8 cellular contexts compared by ENCODE assay signal in the genomic region with DNA sequence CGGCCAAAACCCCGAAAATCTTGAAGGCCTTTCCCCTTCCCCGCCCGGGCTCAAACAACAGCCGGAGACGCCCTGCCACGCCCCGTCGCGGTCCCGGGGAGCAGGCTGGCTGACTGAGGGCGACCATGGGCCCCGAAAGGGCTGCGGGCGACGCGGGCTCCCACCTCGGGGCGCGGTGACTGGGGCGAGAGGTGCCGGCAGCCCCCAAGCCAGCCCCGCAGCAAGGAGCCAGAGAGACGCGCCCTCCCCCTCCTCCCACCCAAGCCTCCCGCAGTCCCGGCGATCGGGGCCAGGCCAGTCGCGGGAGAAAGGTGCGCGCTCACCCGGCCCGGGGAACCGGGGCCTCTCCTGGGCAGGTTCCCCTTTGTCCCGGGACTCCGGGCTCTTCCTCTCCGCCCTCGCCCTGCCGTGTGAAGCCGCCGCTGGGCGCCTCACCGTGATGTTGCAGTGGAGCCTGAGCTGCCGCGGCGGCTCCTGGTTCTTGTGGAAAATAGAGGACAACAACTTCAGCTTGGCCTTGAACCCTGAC. TPM values are rescaled to one million over a fixed set of nuclear protein-coding genes. Genes with fewer than 3 reads are reported as not detected.
DNase-seq lines count a peak whose midpoint lies in the region; ATAC-seq, FAIRE-seq and TF ChIP-seq lines count a peak whose summit lies in the region.

No MANE protein-coding gene starts in this region.

- POLR2A ChIA-PET in HepG2 (lab: Yijun Ruan, JAX), result interaction anchor here (0.8 to 2.0 kb wide), 7 partner anchors 9 to 342 kb away, joined by 3 to 10 read pairs (median 5); partner anchors contain the start of genes SEC11A and ZSCAN2

- H3K79me2 ChIP-seq in DND-41 (ENCODE audit: insufficient read depth, low read length), result peaks cover 6% of the 10 kb centered on the region; the same call in 1 of the 2 replicates
- no peaks in the 10 kb centered on the region for H3K79me2 ChIP-seq in HepG2 (ENCODE audit: insufficient read depth, low read length)

- H3K27ac ChIP-seq in DND-41 (ENCODE audit: low read length) (peak overlapping the region; percentile 79), cingulate gyrus (ENCODE audit: low read depth, low read length) (peak overlapping the region; percentile 39), HepG2 (ENCODE audit: extremely low read length, insufficient read depth, low read length) (peak overlapping the region; percentile 91)

- TF ChIP-seq EP300 in HepG2 (IDR thresholded peaks at IDR 0.05; ENCODE audit: low read depth in 2 of 2, low read length in 2 of 2) (no peak), HepG2 (CRISPR knock-in tag; IDR thresholded peaks at IDR 0.05; ENCODE audit: borderline replicate concordance) (no peak)

- peak in 1 of 2 experiments; percentile 32; a peak in 2 of 4 replicates for TF ChIP-seq POLR2A in HepG2 (IDR thresholded peaks at IDR 0.05; ENCODE audit: insufficient read depth in 1 of 2, low read depth in 2 of 2, low read length in 2 of 2)

- intact Hi-C loops in HepG2 (cut with micrococcal nuclease; ENCODE audit: unreplicated experiment), result no loop called here

- no peak for TF ChIP-seq RAD21 in HepG2 (CRISPR knock-in tag; IDR thresholded peaks at IDR 0.05)

- TF ChIP-seq CTCF in DND-41 (IDR thresholded peaks at IDR 0.05; ENCODE audit: borderline replicate concordance, extremely low read depth, low read length, poor library complexity, severe bottlenecking) (no peak), HepG2 (CRISPR knock-in tag; IDR thresholded peaks at IDR 0.05) (no peak)

- H3K9me3 ChIP-seq in DND-41 (ENCODE audit: insufficient read depth, low read length, severe bottlenecking) (no peaks in the 10 kb centered on the region), HepG2 (ENCODE audit: low read length) (no peaks in the 10 kb centered on the region)

- H3K27me3 ChIP-seq in DND-41 (ENCODE audit: insufficient read depth, low read length, poor library complexity) (no peaks in the 10 kb centered on the region), HepG2 (ENCODE audit: control insufficient read depth in 1 of 2, insufficient read depth in 2 of 2, low read length in 2 of 2) (no peaks in the 10 kb centered on the region; a peak in 1 of 5 replicates)

- ATAC-seq in DND-41 (ENCODE audit: insufficient read depth, low read depth) (peak; percentile 59), HepG2 (peak; percentile 64)

- H2AFZ ChIP-seq in DND-41 (ENCODE audit: low read depth, low read length) (peak overlapping the region; percentile 100), HepG2 (ENCODE audit: low read length) (no peak overlapping the region)

- peak overlapping the region; percentile 93 for H3K9ac ChIP-seq in DND-41 (ENCODE audit: low read depth, low read length)
- peak overlapping the region; percentile 91 for H3K9ac ChIP-seq in HepG2 (ENCODE audit: insufficient read depth, low read depth, low read length)

- H3K4me3 ChIP-seq in DND-41 (ENCODE audit: low read depth in 1 of 2, low read length in 2 of 2) (peak overlapping the region; percentile 84 to 93), HepG2 (replicated peaks in 1 of 3; ENCODE audit: insufficient read depth in 1 of 3, low read depth in 2 of 3, low read length in 3 of 3) (peak overlapping the region; percentile 71 to 90 (median 87))

- DNase-seq in DND-41, result peak; percentile 50
- peak; percentile 2 for DNase-seq in HTR-8/SVneo (ENCODE audit: insufficient read length, low spot score)
- DNase-seq in activated CD4-positive, alpha-beta T cell treated with anti-CD3 and anti-CD28 coated beads for 1 hour, result peak; percentile 28
- no peak for DNase-seq in HepG2 (ENCODE audit: low spot score)
- DNase-seq in stimulated activated CD4-positive, alpha-beta T cell treated with anti-CD3 and anti-CD28 coated beads, Interleukin-4, amount 100 ng/mL, for 4 hours, result peak; percentile 32 to 46
- DNase-seq in NCI-H2029 treated with DMSO at 0.1 percent for 48 hours (lab: John Stamatoyannopoulos, UW), result no peak
- DNase-seq in NCI-H1092 treated with DMSO at 0.1 percent for 48 hours (lab: John Stamatoyannopoulos, UW), result no peak

- no peaks in the 10 kb centered on the region for H4K20me1 ChIP-seq in DND-41 (ENCODE audit: insufficient read depth, low read length)
- H4K20me1 ChIP-seq in HepG2 (ENCODE audit: insufficient read depth, low read length), result no peaks in the 10 kb centered on the region

- H3K36me3 ChIP-seq in DND-41 (ENCODE audit: insufficient read depth, low read length) (no peaks in the 10 kb centered on the region; the same call in 1 of the 2 replicates), HepG2 (replicated peaks in 1 of 2; ENCODE audit: control insufficient read depth in 1 of 2, insufficient read depth in 2 of 2, low read length in 2 of 2) (no peaks in the 10 kb centered on the region; a peak in 1 of 5 replicates)

- TSS peak; percentile 40 for BruUV-seq in HepG2 (replicated peaks; lab: Mats Ljungman, UMichigan)

- FAIRE-seq in HTR-8/SVneo (lab: Jason Lieb, UNC), result no peak
- no peak for FAIRE-seq in HepG2 (lab: Jason Lieb, UNC)

- H3K4me1 ChIP-seq in DND-41 (ENCODE audit: insufficient read depth, low read length), result peaks cover 11% of the 10 kb centered on the region
- H3K4me1 ChIP-seq in HepG2 (ENCODE audit: insufficient read depth, low read length), result peaks cover 23% of the 10 kb centered on the region

- WGBS in HepG2 (ENCODE audit: low lambda C conversion rate), result no CpG with 5 or more reads among the region's 48 CpGs

- in situ Hi-C loops in HepG2 (cut with HindIII; ENCODE audit: extremely low pct_ligation_motif_present, low pct_unique_long_range_greater_than_20kb), result no loop called here

- H3K4me2 ChIP-seq in DND-41 (ENCODE audit: insufficient read depth, low read length) (peak overlapping the region; percentile 82), HepG2 (ENCODE audit: low read depth, low read length) (peak overlapping the region; percentile 90)

- CTCF ChIA-PET in HepG2 (lab: Yijun Ruan, JAX; ENCODE audit: low intra/inter-chr PET ratio, low total read pairs), result interaction anchor here (0.7 kb wide), 1 partner anchor 17 kb away, joined by 3 read pairs; no protein-coding TSS in a partner anchor

TF ChIP-seq in HepG2, 621 proteins besides CTCF, POLR2A, EP300 and RAD21 (continues in another document):
- TF ChIP-seq, protein P1, sequence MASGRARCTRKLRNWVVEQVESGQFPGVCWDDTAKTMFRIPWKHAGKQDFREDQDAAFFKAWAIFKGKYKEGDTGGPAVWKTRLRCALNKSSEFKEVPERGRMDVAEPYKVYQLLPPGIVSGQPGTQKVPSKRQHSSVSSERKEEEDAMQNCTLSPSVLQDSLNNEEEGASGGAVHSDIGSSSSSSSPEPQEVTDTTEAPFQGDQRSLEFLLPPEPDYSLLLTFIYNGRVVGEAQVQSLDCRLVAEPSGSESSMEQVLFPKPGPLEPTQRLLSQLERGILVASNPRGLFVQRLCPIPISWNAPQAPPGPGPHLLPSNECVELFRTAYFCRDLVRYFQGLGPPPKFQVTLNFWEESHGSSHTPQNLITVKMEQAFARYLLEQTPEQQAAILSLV (CRISPR knock-in tag; IDR thresholded peaks at IDR 0.05; ENCODE audit: borderline replicate concordance), result 0 out of 2 replicates have a peak, but pooled peaks have one; percentile 5
- TF ChIP-seq PLRG1 (conservative IDR thresholded peaks at IDR 0.05) (no peak), MXD1 (CRISPR knock-in tag; IDR thresholded peaks at IDR 0.05) (peak; percentile 5; the same call in 1 of the 2 replicates), PHF8 (CRISPR knock-in tag; IDR thresholded peaks at IDR 0.05) (peak; percentile 85), DMAP1 (CRISPR knock-in tag; IDR thresholded peaks at IDR 0.05) (0 out of 2 replicates have a peak, but pooled peaks have one; percentile 18)

RNA-seq across cellular contexts. Expression of gene ZSCAN2, which starts 30.6 kb away (rescaled TPM):
- 21.5 and 23.7 TPM in 2 replicates for total RNA-seq in HepG2 (2016; rRNA removed; fragmentation: Illumina TruSeq; extraction: Trizol)
- 5.3 and 7.3 TPM in 2 replicates for total RNA-seq in HepG2 (2016; cell fraction: cytosol; rRNA removed; fragmentation: Illumina TruSeq; extraction: Trizol; ENCODE audit: low read depth)
- total RNA-seq in HepG2 (2016; cell fraction: insoluble cytoplasmic fraction; rRNA removed; fragmentation: Illumina TruSeq; extraction: Trizol), result 24.0 and 25.1 TPM in 2 replicates
- total RNA-seq in HepG2 (2016; cell fraction: membrane; rRNA removed; fragmentation: Illumina TruSeq; extraction: Trizol), result 11.5 and 12.3 TPM in 2 replicates
- 14.5 and 18.1 TPM in 2 replicates for total RNA-seq in HepG2 (2016; cell fraction: nucleus; rRNA removed; fragmentation: Illumina TruSeq; extraction: Trizol)
- 10.9 and 11.4 TPM in 2 replicates for polyA plus RNA-seq in HepG2 (2011; rRNA removed)
- polyA plus RNA-seq in HepG2 (2011; cell fraction: cytosol; rRNA removed), result 8.2 and 10.4 TPM in 2 replicates
- polyA plus RNA-seq in HepG2 (2011; cell fraction: nucleus; rRNA removed), result 9.0 and 10.7 TPM in 2 replicates
- 7.4 and 9.0 TPM in 2 replicates for polyA plus RNA-seq in HepG2 (2012)
- 6.4 and 6.7 TPM in 2 replicates for polyA plus RNA-seq in HepG2 (2016; cell fraction: cytosol; fragmentation: Illumina TruSeq; extraction: Trizol; ENCODE audit: low read depth)
- polyA plus RNA-seq in HepG2 (2016; cell fraction: insoluble cytoplasmic fraction; fragmentation: Illumina TruSeq; extraction: Trizol; ENCODE audit: low read depth), result 20.5 and 21.3 TPM in 2 replicates
- polyA plus RNA-seq in HepG2 (2016; cell fraction: membrane; fragmentation: Illumina TruSeq; extraction: Trizol; ENCODE audit: low read depth), result 8.9 and 9.9 TPM in 2 replicates
- 22.1 and 26.1 TPM in 2 replicates for polyA plus RNA-seq in HepG2 (2016; cell fraction: nucleus; fragmentation: Illumina TruSeq; extraction: Trizol; ENCODE audit: insufficient read depth, low read depth)
- 5.9 and 16.0 TPM in 2 replicates for polyA minus RNA-seq in HepG2 (2011; rRNA and poly(A)+ RNA removed; ENCODE audit: low replicate concordance)
- 6.9 and 8.2 TPM in 2 replicates for polyA minus RNA-seq in HepG2 (2011; cell fraction: cytosol; rRNA and poly(A)+ RNA removed)
- polyA minus RNA-seq in HepG2 (2011; cell fraction: nucleus; rRNA and poly(A)+ RNA removed), result 16.1 and 23.2 TPM in 2 replicates

Comparison
In these comparisons a context has a peak if more than half of its experiments do, and no peak if none do; other contexts are left out.
1. DNase-seq: peak in DND-41 (single experiment), HTR-8/SVneo (single experiment), activated CD4-positive, alpha-beta T cell treated with anti-CD3 and anti-CD28 coated beads for 1 hour (single experiment) and stimulated activated CD4-positive, alpha-beta T cell treated with anti-CD3 and anti-CD28 coated beads, Interleukin-4, amount 100 ng/mL, for 4 hours (2 of 2); none in HepG2 (single experiment), NCI-H2029 treated with DMSO at 0.1 percent for 48 hours (single experiment) and NCI-H1092 treated with DMSO at 0.1 percent for 48 hours (single experiment).
2. H3K27ac ChIP-seq: peak in every context shown above with its lines; median percentile 91 in HepG2; 79 in DND-41; 39 in cingulate gyrus.